Comparison of ENCODE assay signal across 8 cellular contexts in genomic region chr20:63626424-63627128, GRCh38. TPM values are rescaled to one million over a fixed set of nuclear protein-coding genes. Genes with fewer than 3 reads are reported as not detected.
A peak's percentile ranks its signal among the peaks of the same experiment; 100 is the strongest.
DNase-seq lines count a peak whose midpoint lies in the region; TF ChIP-seq lines count a peak whose summit lies in the region.

GMEB2 (minus strand) TSS chr20:63627101; CDS start chr20:63619397, 7,704 bp downstream.

- DNase-seq in GM13976 (ENCODE audit: low spot score) (peak; percentile 87), HFF-Myc (ENCODE audit: extremely low read depth, low read depth) (no peak), NCI-H1092 treated with DMSO at 0.1 percent for 48 hours (lab: John Stamatoyannopoulos, UW) (peak; percentile 88), T-helper 22 cell (ENCODE audit: low read depth) (peak; percentile 86), breast epithelium (ENCODE audit: low spot score in 2 of 2) (peak; percentile 55 to 63), immature natural killer cell (peak in 1 of 3 donors; percentile 73), smooth muscle cell of the brain vasculature (ENCODE audit: low read depth, low spot score) (peak; percentile 13), cortex of kidney (lab: John Stamatoyannopoulos, UW) (no peak)

- peak within 1 kb of the TSS; percentile 87 to 91 (median 89) for H3K4me3 Mint-ChIP-seq in immature natural killer cell

- peaks cover 26 to 27% of the 10 kb centered on the region in 2 donors for H3K4me1 Mint-ChIP-seq in immature natural killer cell

- no peaks in the 10 kb centered on the region for H3K4me1 ChIP-seq in breast epithelium

- H3K36me3 Mint-ChIP-seq in immature natural killer cell, result peaks cover 0 to 3% (median 0%) of the 10 kb centered on the region in 3 donors

- no peak for TF ChIP-seq CTCF in GM13976 (IDR thresholded peaks at IDR 0.05; ENCODE audit: borderline replicate concordance, control extremely low read depth, extremely low read depth, insufficient read depth, missing control alignments)
- TF ChIP-seq CTCF in HFF-Myc (IDR thresholded peaks at IDR 0.05; ENCODE audit: low read depth, low read length, missing control alignments), result no peak
- TF ChIP-seq CTCF in breast epithelium (IDR thresholded peaks at IDR 0.05), result no peak

- in situ Hi-C loops in GM13976 (cut with MboI; ENCODE audit: low sequenced_read_pairs, unreplicated experiment), result no loop called here

- peak within 1 kb of the TSS; percentile 95 to 98 for H3K27ac ChIP-seq in breast epithelium

- intact Hi-C loops in breast epithelium (cut with DNase I; ENCODE audit: low total_unique reads), result no loop called here

- H3K27me3 Mint-ChIP-seq in immature natural killer cell (ENCODE audit: low read depth in 3 of 3), result peaks cover 0 to 13% (median 0%) of the 10 kb centered on the region in 3 donors

- H3K4me3 ChIP-seq in HFF-Myc (replicated peaks; ENCODE audit: low read depth, low read length), result peak within 1 kb of the TSS; percentile 96
- peak within 1 kb of the TSS; percentile 89 to 98 (median 90) for H3K4me3 ChIP-seq in breast epithelium

- TF ChIP-seq POLR2A in breast epithelium (IDR thresholded peaks at IDR 0.05), result no peak

- no peaks in the 10 kb centered on the region for H3K9me3 ChIP-seq in breast epithelium

- H3K27me3 ChIP-seq in breast epithelium, result no peaks in the 10 kb centered on the region

- peak within 1 kb of the TSS; percentile 84 to 93 (median 88) for H3K27ac Mint-ChIP-seq in immature natural killer cell

- no peaks in the 10 kb centered on the region for H3K9me3 Mint-ChIP-seq in immature natural killer cell

- H3K36me3 ChIP-seq in breast epithelium, result no peaks in the 10 kb centered on the region

RNA-seq across cellular contexts. Expression of gene GMEB2, which starts in this region (rescaled TPM):
- 10 to 100 TPM in 2 of 3 donors, 1 to 10 TPM in 1; 6.6 to 11.0 (median 10.2) TPM for total RNA-seq in breast epithelium
- 10 to 100 TPM in 1 of 3 donors, 1 to 10 TPM in 1, not detected in 1; 2.7 to 11.4 TPM for polyA plus RNA-seq in immature natural killer cell

Comparison
In these comparisons a context has a peak if more than half of its experiments do, and no peak if none do; other contexts are left out.
1. DNase-seq: peak in GM13976 (single experiment), NCI-H1092 treated with DMSO at 0.1 percent for 48 hours (single experiment), T-helper 22 cell (single experiment), breast epithelium (2 of 2) and smooth muscle cell of the brain vasculature (single experiment); none in HFF-Myc (single experiment) and cortex of kidney (single experiment).